In the genomic region with DNA sequence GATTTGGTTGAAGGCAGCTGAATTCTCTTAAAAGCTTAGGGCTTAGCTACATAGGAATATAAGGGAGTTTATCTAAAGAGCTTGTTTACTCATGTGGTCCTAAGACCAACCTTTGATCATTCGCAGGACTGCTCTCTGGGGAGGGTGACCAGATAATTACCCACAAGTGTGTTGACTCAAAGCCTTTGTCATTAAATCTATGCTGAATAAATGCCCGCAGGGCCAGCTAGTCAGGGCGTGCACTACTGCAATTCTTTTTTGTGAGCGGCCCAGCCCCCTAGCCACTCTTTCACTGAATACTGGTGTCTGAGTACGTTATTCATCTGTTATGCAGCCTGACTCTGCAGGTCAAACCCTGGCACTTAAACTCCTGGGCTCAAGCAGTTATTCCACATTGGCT, we compare ENCODE assay signal across 22 cellular contexts.
A peak's percentile ranks its signal among the peaks of the same experiment; 100 is the strongest.
DNase-seq lines count a peak whose midpoint lies in the region; ATAC-seq and TF ChIP-seq lines count a peak whose summit lies in the region.
"Had no signal": no experiment of that assay in that cellular context is flagged by ENCODE, and none has a peak within 500 bp of the region (broad histone marks: within the 10 kb centered on the region; RNA-seq: fewer than 3 reads in every experiment).

No MANE protein-coding gene starts in this region.

- peak; percentile 54; the same call in 2 of the 3 replicates for ATAC-seq in RWPE2 (ENCODE audit: low read depth)
- ATAC-seq: T-cell had no signal

- H3K27me3 ChIP-seq in RWPE2 (ENCODE audit: insufficient read depth, poor library complexity, severe bottlenecking): no peaks in the 10 kb centered on the region
- H3K27me3 ChIP-seq: BE2C had no signal

- DNase-seq in DMS53 (lab: John Stamatoyannopoulos, UW) (peak; percentile 13), DMS53 treated with DMSO at 0.1 percent for 48 hours (lab: John Stamatoyannopoulos, UW; ENCODE audit: unreplicated experiment) (no peak), NCI-H1048 (lab: John Stamatoyannopoulos, UW) (peak; percentile 20), RWPE2 (ENCODE audit: low spot score) (no peak), foreskin melanocyte (peak; percentile 35), DMS153 treated with DMSO at 0.1 percent for 48 hours (lab: John Stamatoyannopoulos, UW; ENCODE audit: unreplicated experiment) (no peak), COLO829 (ENCODE audit: low spot score) (no peak), GF-D8 (lab: John Stamatoyannopoulos, UW) (no peak)
- DNase-seq: BE2C; CD4-positive, alpha-beta memory T cell; HFFc6; IMR-90; Kasumi-1; NCI-H1417; NCI-H187 treated with DMSO at 0.1 percent for 48 hours; NCI-H2171 treated with DMSO at 0.1 percent for 48 hours; NCI-H510A; NK-92 treated with Interleukin-12 subunit alpha and Interleukin-12 subunit beta, amount 100 ng/mL, for 24 hours; OCI-M1; T-cell had no signal

- no peak overlapping the region for H3K4me3 ChIP-seq in RWPE2 (ENCODE audit: severe bottlenecking)
- H3K4me3 ChIP-seq: SK-N-MC had no signal

- H3K36me3 ChIP-seq in RWPE2 (ENCODE audit: low read depth): peaks cover 40% of the 10 kb centered on the region
- H3K36me3 ChIP-seq: BE2C had no signal

- no peak overlapping the region for H3K27ac ChIP-seq in RWPE2 (ENCODE audit: poor library complexity, severe bottlenecking)
- H3K27ac ChIP-seq: 22Rv1, SK-N-MC had no signal

- no peaks in the 10 kb centered on the region for H3K9me3 ChIP-seq in RWPE2 (ENCODE audit: severe bottlenecking)
- H3K9me3 ChIP-seq: BE2C had no signal

- TF ChIP-seq CTCF in RWPE2 (IDR thresholded peaks at IDR 0.05; ENCODE audit: poor library complexity, severe bottlenecking): no peak

- peaks cover 3% of the 10 kb centered on the region for H3K4me1 ChIP-seq in RWPE2 (ENCODE audit: insufficient read depth, poor library complexity, severe bottlenecking)
- H3K4me1 ChIP-seq: BE2C had no signal

Comparison
In these comparisons a context has a peak if more than half of its experiments do, and no peak if none do; other contexts are left out.
1. DNase-seq: peak in DMS53 (single experiment), NCI-H1048 (single experiment) and foreskin melanocyte (single experiment); none in DMS53 treated with DMSO at 0.1 percent for 48 hours (single experiment), RWPE2 (single experiment), DMS153 treated with DMSO at 0.1 percent for 48 hours (single experiment), COLO829 (single experiment) and GF-D8 (single experiment).